ENCODE assay signal across 11 cellular contexts in the genomic region with DNA sequence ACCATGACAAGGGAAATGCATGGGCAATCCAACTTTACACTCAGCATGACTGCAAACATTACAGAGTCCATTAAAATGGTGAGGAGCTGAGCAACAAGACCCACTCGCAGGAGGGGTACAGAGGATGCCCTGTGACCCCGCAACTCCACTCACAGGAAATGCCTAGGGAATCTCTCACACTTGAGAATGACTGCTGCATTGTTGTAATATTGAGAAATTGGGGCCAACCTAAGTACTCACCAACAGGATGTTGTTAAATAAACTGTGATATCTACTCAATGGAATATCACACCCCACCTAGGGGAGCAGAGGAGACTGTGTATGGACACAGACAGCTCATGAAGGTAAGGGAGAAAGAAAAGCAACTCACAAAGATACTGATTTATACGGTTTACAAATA. TPM values are rescaled to one million over a fixed set of nuclear protein-coding genes. Genes with fewer than 3 reads are reported as not detected.
A peak's percentile ranks its signal among the peaks of the same experiment; 100 is the strongest.
DNase-seq lines count a peak whose midpoint lies in the region; ATAC-seq and TF ChIP-seq lines count a peak whose summit lies in the region.
"Had no signal": no experiment of that assay in that cellular context is flagged by ENCODE, and none has a peak within 500 bp of the region (broad histone marks: within the 10 kb centered on the region; RNA-seq: fewer than 3 reads in every experiment).

No MANE protein-coding gene starts in this region.

- H3K4me3 ChIP-seq in cardiac muscle cell (no peak overlapping the region), right cardiac atrium (ENCODE audit: low read length) (no peak overlapping the region), fibroblast of pulmonary artery (replicated peaks; ENCODE audit: low read depth, low read length) (no peak overlapping the region), aorta (ENCODE audit: low read length in 2 of 2) (no peak overlapping the region)
- H3K4me3 ChIP-seq: sigmoid colon had no signal

- 73% methylated on average over 3 of the region's 3 CpGs for WGBS in right cardiac atrium
- WGBS in aorta, 2 donors, result 70 to 75% methylated on average over 3 of the region's 3 CpGs

- H3K27me3 ChIP-seq in cardiac muscle cell (no peaks in the 10 kb centered on the region), right cardiac atrium (ENCODE audit: control insufficient read depth, insufficient read depth) (no peaks in the 10 kb centered on the region), aorta (ENCODE audit: control insufficient read depth in 1 of 2, insufficient read depth in 2 of 2, low read length in 1 of 2) (no peaks in the 10 kb centered on the region)
- H3K27me3 ChIP-seq: sigmoid colon had no signal

- TF ChIP-seq CTCF in cardiac muscle cell (IDR thresholded peaks at IDR 0.05; ENCODE audit: low read depth, low read length) (peak; percentile 8), fibroblast of pulmonary artery (IDR thresholded peaks at IDR 0.05; ENCODE audit: low read length, missing control alignments) (peak; percentile 20)

- H3K27ac ChIP-seq in cardiac muscle cell (no peak overlapping the region), right cardiac atrium (ENCODE audit: low read length) (no peak overlapping the region), aorta (ENCODE audit: low read depth in 1 of 2, low read length in 2 of 2) (no peak overlapping the region)
- H3K27ac ChIP-seq: sigmoid colon had no signal

- H3K9me3 ChIP-seq in cardiac muscle cell (ENCODE audit: low read depth) (no peaks in the 10 kb centered on the region), right cardiac atrium (ENCODE audit: control insufficient read depth, low read length) (no peaks in the 10 kb centered on the region), aorta (ENCODE audit: control insufficient read depth, low read length) (no peaks in the 10 kb centered on the region)
- H3K9me3 ChIP-seq: sigmoid colon had no signal

- ATAC-seq in right cardiac atrium, result no peak
- ATAC-seq in SK-N-SH treated with all-trans-retinoic acid at 6 μM for 48 hours, result peak; percentile 9
- ATAC-seq in HG03175 (IDR thresholded peaks at IDR 0.05; ENCODE audit: unreplicated experiment), result no peak
- no peak for ATAC-seq in aorta (ENCODE audit: low FRiP score)

- H3K4me1 ChIP-seq in cardiac muscle cell (ENCODE audit: low read depth), result no peaks in the 10 kb centered on the region
- H3K4me1 ChIP-seq in right cardiac atrium (ENCODE audit: control insufficient read depth, insufficient read depth, low read length), result peaks cover 3% of the 10 kb centered on the region
- H3K4me1 ChIP-seq in aorta (ENCODE audit: control insufficient read depth in 1 of 2, insufficient read depth in 2 of 2, low read length in 2 of 2), result no peaks in the 10 kb centered on the region
- H3K4me1 ChIP-seq: sigmoid colon had no signal

- intact Hi-C loops in right cardiac atrium (cut with DNase I), result no loop called here
- intact Hi-C loops in aorta (cut with DNase I), result no loop called here

- peak in 1 of 2 donors; percentile 90 for DNase-seq in cardiac muscle cell (ENCODE audit: low read depth in 1 of 2, low spot score in 1 of 2)
- no peak for DNase-seq in right cardiac atrium
- peak; percentile 93 for DNase-seq in fibroblast of pulmonary artery (ENCODE audit: low read depth)
- DNase-seq in aorta, result no peak
- DNase-seq in GDM1 (lab: John Stamatoyannopoulos, UW), result no peak
- DNase-seq in 8988T, result no peak
- DNase-seq: C1 segment of cervical spinal cord, SHP77, sigmoid colon had no signal

- H3K36me3 ChIP-seq in cardiac muscle cell, result no peaks in the 10 kb centered on the region
- no peaks in the 10 kb centered on the region for H3K36me3 ChIP-seq in aorta (ENCODE audit: control insufficient read depth in 1 of 2, insufficient read depth in 2 of 2, low read length in 1 of 2)

TF ChIP-seq in SK-N-SH treated with all-trans-retinoic acid at 6 μM for 48 hours, 23 proteins besides CTCF, POLR2A, EP300 and RAD21:
- no peak for TF ChIP-seq CSDC2 (CRISPR knock-in tag; IDR thresholded peaks at IDR 0.05)
- no peak for TF ChIP-seq ZNF8 (CRISPR knock-in tag; IDR thresholded peaks at IDR 0.05)
- no peak for TF ChIP-seq ESRRG (CRISPR knock-in tag; IDR thresholded peaks at IDR 0.05)
- TF ChIP-seq ZNF565 (CRISPR knock-in tag; conservative IDR thresholded peaks at IDR 0.05; ENCODE audit: low read depth), result no peak
- TF ChIP-seq SNAI2 (CRISPR knock-in tag; IDR thresholded peaks at IDR 0.05), result no peak
- TF ChIP-seq BACH2 (CRISPR knock-in tag; IDR thresholded peaks at IDR 0.05; ENCODE audit: borderline replicate concordance), result no peak
- no peak for TF ChIP-seq ARNTL (CRISPR knock-in tag; IDR thresholded peaks at IDR 0.05; ENCODE audit: borderline replicate concordance, low read depth)
- TF ChIP-seq ZFP3 (CRISPR knock-in tag; IDR thresholded peaks at IDR 0.05), result no peak
- no peak for TF ChIP-seq PPARA (CRISPR knock-in tag; IDR thresholded peaks at IDR 0.05; ENCODE audit: borderline replicate concordance)
- TF ChIP-seq OSR1 (CRISPR knock-in tag; IDR thresholded peaks at IDR 0.05), result no peak
- TF ChIP-seq, protein P1, sequence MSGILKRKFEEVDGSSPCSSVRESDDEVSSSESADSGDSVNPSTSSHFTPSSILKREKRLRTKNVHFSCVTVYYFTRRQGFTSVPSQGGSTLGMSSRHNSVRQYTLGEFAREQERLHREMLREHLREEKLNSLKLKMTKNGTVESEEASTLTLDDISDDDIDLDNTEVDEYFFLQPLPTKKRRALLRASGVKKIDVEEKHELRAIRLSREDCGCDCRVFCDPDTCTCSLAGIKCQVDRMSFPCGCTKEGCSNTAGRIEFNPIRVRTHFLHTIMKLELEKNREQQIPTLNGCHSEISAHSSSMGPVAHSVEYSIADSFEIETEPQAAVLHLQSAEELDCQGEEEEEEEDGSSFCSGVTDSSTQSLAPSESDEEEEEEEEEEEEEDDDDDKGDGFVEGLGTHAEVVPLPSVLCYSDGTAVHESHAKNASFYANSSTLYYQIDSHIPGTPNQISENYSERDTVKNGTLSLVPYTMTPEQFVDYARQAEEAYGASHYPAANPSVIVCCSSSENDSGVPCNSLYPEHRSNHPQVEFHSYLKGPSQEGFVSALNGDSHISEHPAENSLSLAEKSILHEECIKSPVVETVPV (CRISPR knock-in tag; IDR thresholded peaks at IDR 0.05), result no peak
- TF ChIP-seq RARB (CRISPR knock-in tag; IDR thresholded peaks at IDR 0.05), result no peak
- TF ChIP-seq ZFP30 (CRISPR knock-in tag; IDR thresholded peaks at IDR 0.05), result no peak
- TF ChIP-seq, protein P2, sequence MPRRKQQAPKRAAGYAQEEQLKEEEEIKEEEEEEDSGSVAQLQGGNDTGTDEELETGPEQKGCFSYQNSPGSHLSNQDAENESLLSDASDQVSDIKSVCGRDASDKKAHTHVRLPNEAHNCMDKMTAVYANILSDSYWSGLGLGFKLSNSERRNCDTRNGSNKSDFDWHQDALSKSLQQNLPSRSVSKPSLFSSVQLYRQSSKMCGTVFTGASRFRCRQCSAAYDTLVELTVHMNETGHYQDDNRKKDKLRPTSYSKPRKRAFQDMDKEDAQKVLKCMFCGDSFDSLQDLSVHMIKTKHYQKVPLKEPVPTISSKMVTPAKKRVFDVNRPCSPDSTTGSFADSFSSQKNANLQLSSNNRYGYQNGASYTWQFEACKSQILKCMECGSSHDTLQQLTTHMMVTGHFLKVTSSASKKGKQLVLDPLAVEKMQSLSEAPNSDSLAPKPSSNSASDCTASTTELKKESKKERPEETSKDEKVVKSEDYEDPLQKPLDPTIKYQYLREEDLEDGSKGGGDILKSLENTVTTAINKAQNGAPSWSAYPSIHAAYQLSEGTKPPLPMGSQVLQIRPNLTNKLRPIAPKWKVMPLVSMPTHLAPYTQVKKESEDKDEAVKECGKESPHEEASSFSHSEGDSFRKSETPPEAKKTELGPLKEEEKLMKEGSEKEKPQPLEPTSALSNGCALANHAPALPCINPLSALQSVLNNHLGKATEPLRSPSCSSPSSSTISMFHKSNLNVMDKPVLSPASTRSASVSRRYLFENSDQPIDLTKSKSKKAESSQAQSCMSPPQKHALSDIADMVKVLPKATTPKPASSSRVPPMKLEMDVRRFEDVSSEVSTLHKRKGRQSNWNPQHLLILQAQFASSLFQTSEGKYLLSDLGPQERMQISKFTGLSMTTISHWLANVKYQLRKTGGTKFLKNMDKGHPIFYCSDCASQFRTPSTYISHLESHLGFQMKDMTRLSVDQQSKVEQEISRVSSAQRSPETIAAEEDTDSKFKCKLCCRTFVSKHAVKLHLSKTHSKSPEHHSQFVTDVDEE (CRISPR knock-in tag; IDR thresholded peaks at IDR 0.05), result no peak
- no peak for TF ChIP-seq ZC3H10 (CRISPR knock-in tag; IDR thresholded peaks at IDR 0.05)
- no peak for TF ChIP-seq TOX (CRISPR knock-in tag; IDR thresholded peaks at IDR 0.05; ENCODE audit: borderline replicate concordance)
- TF ChIP-seq ZNF70 (CRISPR knock-in tag; IDR thresholded peaks at IDR 0.05), result no peak
- no peak for TF ChIP-seq TCF4 (CRISPR knock-in tag; IDR thresholded peaks at IDR 0.05; ENCODE audit: borderline replicate concordance)
- TF ChIP-seq, protein P3, sequence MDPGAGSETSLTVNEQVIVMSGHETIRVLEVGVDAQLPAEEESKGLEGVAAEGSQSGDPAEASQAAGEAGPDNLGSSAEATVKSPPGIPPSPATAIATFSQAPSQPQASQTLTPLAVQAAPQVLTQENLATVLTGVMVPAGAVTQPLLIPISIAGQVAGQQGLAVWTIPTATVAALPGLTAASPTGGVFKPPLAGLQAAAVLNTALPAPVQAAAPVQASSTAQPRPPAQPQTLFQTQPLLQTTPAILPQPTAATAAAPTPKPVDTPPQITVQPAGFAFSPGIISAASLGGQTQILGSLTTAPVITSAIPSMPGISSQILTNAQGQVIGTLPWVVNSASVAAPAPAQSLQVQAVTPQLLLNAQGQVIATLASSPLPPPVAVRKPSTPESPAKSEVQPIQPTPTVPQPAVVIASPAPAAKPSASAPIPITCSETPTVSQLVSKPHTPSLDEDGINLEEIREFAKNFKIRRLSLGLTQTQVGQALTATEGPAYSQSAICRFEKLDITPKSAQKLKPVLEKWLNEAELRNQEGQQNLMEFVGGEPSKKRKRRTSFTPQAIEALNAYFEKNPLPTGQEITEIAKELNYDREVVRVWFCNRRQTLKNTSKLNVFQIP (CRISPR knock-in tag; IDR thresholded peaks at IDR 0.05; ENCODE audit: borderline replicate concordance, low read depth), result no peak

RNA-seq across cellular contexts. Expression of a gene that starts 53.4 kb away (rescaled TPM):
- total RNA-seq in cardiac muscle cell (7.7 and 8.4 TPM in 2 replicates), right cardiac atrium (100 to 1,000 TPM in 2 of 4 donors, 10 to 100 TPM in 2; 79.7 to 134 (median 106) TPM), aorta (1 to 10 TPM; 2.4 to 4.4 TPM)
- polyA plus RNA-seq in cardiac muscle cell (17.7 and 19.3 TPM in 2 replicates), right cardiac atrium (105 TPM), aorta (10 to 100 TPM in 1 of 2 donors, not detected in 1; 12.8 TPM)
